13 cellular contexts compared by ENCODE assay signal in genomic region chr15:63430766-63431451, GRCh38. TPM values are rescaled to one million over a fixed set of nuclear protein-coding genes. Genes with fewer than 3 reads are reported as not detected.
"Had no signal": no experiment of that assay in that cellular context is flagged by ENCODE, and none has a peak within 500 bp of the region (broad histone marks: within the 10 kb centered on the region; RNA-seq: fewer than 3 reads in every experiment).

No MANE protein-coding gene starts in this region.

- ATAC-seq: effector memory CD8-positive, alpha-beta T cell; natural killer cell treated with Interleukin-12 subunit alpha and Interleukin-12 subunit beta and Interleukin-15 and Interleukin-18, amount 100 ng/mL, for 72 hours; T-helper 17 cell; WTC11 had no signal

- H3K27ac ChIP-seq: ascending aorta, thoracic aorta had no signal

- H3K27ac Mint-ChIP-seq: activated CD4-positive, alpha-beta memory T cell treated with anti-CD3 and anti-CD28 coated beads, Interleukin-2, amount 10 ng/mL, durations not matched to agents 7 days and 5 days; activated naive CD4-positive, alpha-beta T cell treated with anti-CD3 and anti-CD28 coated beads, Interleukin-2, amount 10 ng/mL, durations not matched to agents 7 days and 5 days; activated T-cell treated with anti-CD3 and anti-CD28 coated beads, Interleukin-2, amount 50 U/mL, for 24 hours; dendritic cell treated with granulocyte-macrophage colony-stimulating factor and Interleukin-4, amounts not matched to agents 40 ng/mL and 50 ng/mL, for 4 days; effector memory CD8-positive, alpha-beta T cell; natural killer cell treated with Interleukin-12 subunit alpha and Interleukin-12 subunit beta and Interleukin-15 and Interleukin-18, amount 100 ng/mL, for 72 hours; T-helper 17 cell; WTC11 had no signal

- H3K9me3 Mint-ChIP-seq: activated CD4-positive, alpha-beta memory T cell treated with anti-CD3 and anti-CD28 coated beads, Interleukin-2, amount 10 ng/mL, durations not matched to agents 7 days and 5 days; activated naive CD4-positive, alpha-beta T cell treated with anti-CD3 and anti-CD28 coated beads, Interleukin-2, amount 10 ng/mL, durations not matched to agents 7 days and 5 days; natural killer cell treated with Interleukin-12 subunit alpha and Interleukin-12 subunit beta and Interleukin-15 and Interleukin-18, amount 100 ng/mL, for 72 hours had no signal

- H3K36me3 Mint-ChIP-seq: activated naive CD4-positive, alpha-beta T cell treated with anti-CD3 and anti-CD28 coated beads, Interleukin-2, amount 10 ng/mL, durations not matched to agents 7 days and 5 days; natural killer cell treated with Interleukin-12 subunit alpha and Interleukin-12 subunit beta and Interleukin-15 and Interleukin-18, amount 100 ng/mL, for 72 hours had no signal

- H3K4me1 ChIP-seq: ascending aorta had no signal

- H3K27me3 Mint-ChIP-seq: activated CD4-positive, alpha-beta memory T cell treated with anti-CD3 and anti-CD28 coated beads, Interleukin-2, amount 10 ng/mL, durations not matched to agents 7 days and 5 days; activated T-cell treated with anti-CD3 and anti-CD28 coated beads, Interleukin-2, amount 50 U/mL, for 24 hours had no signal

- H3K4me3 Mint-ChIP-seq: activated CD4-positive, alpha-beta memory T cell treated with anti-CD3 and anti-CD28 coated beads, Interleukin-2, amount 10 ng/mL, durations not matched to agents 7 days and 5 days; activated naive CD4-positive, alpha-beta T cell treated with anti-CD3 and anti-CD28 coated beads, Interleukin-2, amount 10 ng/mL, durations not matched to agents 7 days and 5 days; activated T-cell treated with anti-CD3 and anti-CD28 coated beads, Interleukin-2, amount 50 U/mL, for 24 hours; dendritic cell treated with granulocyte-macrophage colony-stimulating factor and Interleukin-4, amounts not matched to agents 40 ng/mL and 50 ng/mL, for 4 days; effector memory CD8-positive, alpha-beta T cell; natural killer cell treated with Interleukin-12 subunit alpha and Interleukin-12 subunit beta and Interleukin-15 and Interleukin-18, amount 100 ng/mL, for 72 hours; T-helper 17 cell; WTC11 had no signal

- H3K4me3 ChIP-seq: ascending aorta, thoracic aorta had no signal

- H3K4me1 Mint-ChIP-seq: activated CD4-positive, alpha-beta memory T cell treated with anti-CD3 and anti-CD28 coated beads, Interleukin-2, amount 10 ng/mL, durations not matched to agents 7 days and 5 days had no signal

- H3K36me3 ChIP-seq: ascending aorta, thoracic aorta had no signal

- DNase-seq: activated CD4-positive, alpha-beta memory T cell treated with anti-CD3 and anti-CD28 coated beads, Interleukin-2, amount 10 ng/mL, durations not matched to agents 7 days and 5 days; activated CD4-positive, alpha-beta T cell treated with anti-CD3 and anti-CD28 coated beads for 4 hours; activated naive CD4-positive, alpha-beta T cell treated with anti-CD3 and anti-CD28 coated beads, Interleukin-2, amount 10 ng/mL, durations not matched to agents 7 days and 5 days; activated T-cell treated with anti-CD3 and anti-CD28 coated beads, Interleukin-2, amount 50 U/mL, for 24 hours; effector memory CD8-positive, alpha-beta T cell; occipital lobe; T-helper 17 cell had no signal

- H3K27me3 ChIP-seq: ascending aorta had no signal

RNA-seq across cellular contexts. Expression of gene CA12, which starts 49.3 kb away (rescaled TPM):
- total RNA-seq: mononuclear cell; natural killer cell treated with Interleukin-12 subunit alpha and Interleukin-12 subunit beta and Interleukin-15 and Interleukin-18, amount 100 ng/mL, for 72 hours; T-helper 17 cell had no signal
